In genomic region chr5:6632931-6633468, GRCh38 we compare ENCODE assay signal across 8 cellular contexts. TPM values are rescaled to one million over a fixed set of nuclear protein-coding genes. Genes with fewer than 3 reads are reported as not detected.
DNase-seq lines count a peak whose midpoint lies in the region; ATAC-seq and TF ChIP-seq lines count a peak whose summit lies in the region.

TSS of gene NSUN2 (minus strand) at chr5:6633044. CDS start at chr5:6632979, 65 bp downstream.
TSS of gene SRD5A1 (plus strand) at chr5:6633440. CDS start at chr5:6633577, 137 bp downstream.

- peak within 1 kb of the TSS; percentile 93 for H3K4me3 Mint-ChIP-seq in activated naive CD4-positive, alpha-beta T cell treated with anti-CD3 and anti-CD28 coated beads for 36 hours

- peak; percentile 96 for DNase-seq in GM06990 (ENCODE audit: extremely low read depth, insufficient read length)
- peak; percentile 95 for DNase-seq in NB4 (ENCODE audit: low read depth)
- DNase-seq in SK-N-DZ (ENCODE audit: low spot score), result peak; percentile 91
- peak; percentile 88 for DNase-seq in activated naive CD4-positive, alpha-beta T cell treated with anti-CD3 and anti-CD28 coated beads for 36 hours
- peak; percentile 54 for DNase-seq in non-pigmented ciliary epithelial cell (ENCODE audit: low read depth)
- DNase-seq in superior temporal gyrus (ENCODE audit: extremely low spot score), result peak; percentile 94

- TF ChIP-seq CTCF in GM06990 (IDR thresholded peaks at IDR 0.05; ENCODE audit: insufficient read depth, low read length, poor library complexity, severe bottlenecking) (no peak), NB4 (IDR thresholded peaks at IDR 0.05; ENCODE audit: low read depth, low read length) (no peak), gastroesophageal sphincter (IDR thresholded peaks at IDR 0.05) (no peak)

- no peak for TF ChIP-seq EP300 in gastroesophageal sphincter (IDR thresholded peaks at IDR 0.05)

- peak within 1 kb of the TSS; percentile 98 for H3K27ac Mint-ChIP-seq in activated naive CD4-positive, alpha-beta T cell treated with anti-CD3 and anti-CD28 coated beads for 36 hours

- peak within 1 kb of the TSS; percentile 97 for H3K4me3 ChIP-seq in GM06990 (replicated peaks; ENCODE audit: low read depth, low read length)
- H3K4me3 ChIP-seq in NB4 (ENCODE audit: low read depth, low read length), result peak within 1 kb of the TSS; percentile 88
- H3K4me3 ChIP-seq in gastroesophageal sphincter, result peak within 1 kb of the TSS; percentile 85 to 98

- no peaks in the 10 kb centered on the region for H3K27me3 Mint-ChIP-seq in activated naive CD4-positive, alpha-beta T cell treated with anti-CD3 and anti-CD28 coated beads for 36 hours (ENCODE audit: low read depth)

- no CpG with 5 or more reads among the region's 59 CpGs for WGBS in gastroesophageal sphincter (ENCODE audit: low coverage in 1 of 2), 2 donors

- peaks cover 33% of the 10 kb centered on the region for H3K36me3 Mint-ChIP-seq in activated naive CD4-positive, alpha-beta T cell treated with anti-CD3 and anti-CD28 coated beads for 36 hours (ENCODE audit: low read depth)

- H3K9me3 Mint-ChIP-seq in activated naive CD4-positive, alpha-beta T cell treated with anti-CD3 and anti-CD28 coated beads for 36 hours, result no peaks in the 10 kb centered on the region

- peaks cover 0 to 62% (median 12%) of the 10 kb centered on the region in 3 donors for H3K4me1 ChIP-seq in gastroesophageal sphincter

- CTCF ChIA-PET in activated naive CD4-positive, alpha-beta T cell treated with anti-CD3 and anti-CD28 coated beads for 36 hours (lab: Charles Lee), result interaction anchor here (1.7 kb wide), 1 partner anchor 112 kb away, joined by 7 read pairs; no protein-coding TSS in a partner anchor

- H3K27me3 ChIP-seq in GM06990 (replicated peaks; ENCODE audit: control insufficient read depth, insufficient read depth, low read length), result no peaks in the 10 kb centered on the region
- no peaks in the 10 kb centered on the region for H3K27me3 ChIP-seq in gastroesophageal sphincter

- peak within 1 kb of the TSS; percentile 74 to 91 (median 86) for H3K27ac ChIP-seq in gastroesophageal sphincter

- intact Hi-C loops in activated naive CD4-positive, alpha-beta T cell treated with anti-CD3 and anti-CD28 coated beads for 36 hours (cut with micrococcal nuclease), result loop anchor here (1.0 to 5.0 kb wide), 7 partner anchors 80 to 1681 kb away; partner anchors contain the start of genes FASTKD3, ICE1, MED10 and MTRR

- peaks cover 34% of the 10 kb centered on the region for H3K4me1 Mint-ChIP-seq in activated naive CD4-positive, alpha-beta T cell treated with anti-CD3 and anti-CD28 coated beads for 36 hours (ENCODE audit: low read depth)

- TF ChIP-seq POLR2A in NB4 (IDR thresholded peaks at IDR 0.05; ENCODE audit: extremely low read depth, insufficient read length) (peak; percentile 83), gastroesophageal sphincter (IDR thresholded peaks at IDR 0.05) (peak; percentile 38 to 47)

- H3K9me3 ChIP-seq in gastroesophageal sphincter, result no peaks in the 10 kb centered on the region

- peaks cover 5% of the 10 kb centered on the region for H3K36me3 ChIP-seq in GM06990 (ENCODE audit: control insufficient read depth, insufficient read depth, low read length)
- H3K36me3 ChIP-seq in gastroesophageal sphincter, result peaks cover 0 to 36% of the 10 kb centered on the region in 2 donors

- peak; percentile 85 for ATAC-seq in HG02571 (IDR thresholded peaks at IDR 0.05; ENCODE audit: unreplicated experiment)
- peak; percentile 97 for ATAC-seq in gastroesophageal sphincter

RNA-seq across cellular contexts. Expression of gene NSUN2, which starts in this region (rescaled TPM):
- polyA plus RNA-seq in SK-N-DZ (2014; cell fraction: cytosol; rRNA removed), result 72.3 and 78.6 TPM in 2 replicates
- 106 and 136 TPM in 2 replicates for polyA plus RNA-seq in SK-N-DZ (2014; cell fraction: nucleus; rRNA removed)
- 10 to 100 TPM; 59.0 to 60.5 TPM for total RNA-seq in activated naive CD4-positive, alpha-beta T cell treated with anti-CD3 and anti-CD28 coated beads for 36 hours
- total RNA-seq in gastroesophageal sphincter, result 10 to 100 TPM; 34.0 to 50.3 (median 43.6) TPM

RNA-seq across cellular contexts. Expression of gene SRD5A1, which starts in this region (rescaled TPM):
- 55.9 and 84.1 TPM in 2 replicates for polyA plus RNA-seq in SK-N-DZ (2014; cell fraction: cytosol; rRNA removed)
- 44.8 and 51.8 TPM in 2 replicates for polyA plus RNA-seq in SK-N-DZ (2014; cell fraction: nucleus; rRNA removed)
- 1 to 10 TPM; 5.2 to 5.4 TPM for total RNA-seq in activated naive CD4-positive, alpha-beta T cell treated with anti-CD3 and anti-CD28 coated beads for 36 hours
- 1 to 10 TPM; 2.2 to 5.6 (median 3.4) TPM for total RNA-seq in gastroesophageal sphincter

Comparison
In these comparisons a context has a peak if more than half of its experiments do, and no peak if none do; other contexts are left out.
1. Peak in every context shown above with its lines: DNase-seq, ATAC-seq, H3K4me3 ChIP-seq and H3K27ac ChIP-seq.